In the genomic region with DNA sequence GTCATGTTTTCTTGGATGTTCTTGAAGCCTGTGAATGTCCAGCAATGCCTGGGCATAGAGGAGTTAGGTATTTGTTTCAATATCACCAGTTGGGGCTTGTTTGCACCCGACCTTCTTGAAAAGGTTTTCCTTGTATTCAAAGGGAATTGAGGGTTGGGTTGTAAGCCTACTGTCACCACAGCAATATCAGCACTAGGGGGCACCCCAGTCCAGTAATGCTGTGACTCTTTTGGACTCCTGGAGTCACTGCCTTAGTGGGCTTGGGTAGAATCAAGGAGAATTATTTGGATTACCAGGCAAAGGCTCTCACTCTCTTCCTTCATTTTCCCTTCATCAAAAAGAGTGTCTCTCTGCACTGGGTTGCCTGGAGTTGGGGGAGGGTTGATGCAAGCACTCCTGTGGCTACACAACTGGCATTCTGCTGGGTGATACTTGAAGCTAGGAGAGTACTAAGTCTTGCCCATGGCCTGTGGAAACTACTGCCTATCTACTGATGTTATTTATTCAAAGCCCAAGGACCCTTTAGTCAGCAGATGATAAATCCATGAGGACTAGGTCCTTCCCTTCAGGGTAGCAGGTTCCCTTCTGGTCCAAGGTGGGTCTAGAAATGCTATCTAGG, we compare ENCODE assay signal across 8 cellular contexts. TPM values are rescaled to one million over a fixed set of nuclear protein-coding genes. Genes with fewer than 3 reads are reported as not detected.
DNase-seq lines count a peak whose midpoint lies in the region; ATAC-seq and TF ChIP-seq lines count a peak whose summit lies in the region.

No MANE protein-coding gene starts in this region.

- no peak overlapping the region for H3K4me3 Mint-ChIP-seq in activated CD4-positive, alpha-beta T cell treated with anti-CD3 and anti-CD28 coated beads, Interleukin-2, amount 10 ng/mL, durations not matched to agents 7 days and 5 days

- DNase-seq in Daoy (ENCODE audit: low read depth) (peak; percentile 42), KG1 (lab: John Stamatoyannopoulos, UW) (peak; percentile 13), fibroblast of pulmonary artery (ENCODE audit: low read depth) (peak; percentile 60)
- DNase-seq in activated CD4-positive, alpha-beta T cell treated with anti-CD3 and anti-CD28 coated beads, Interleukin-2, amount 10 ng/mL, durations not matched to agents 7 days and 5 days = peak; percentile 38
- peak; percentile 32 for DNase-seq in stimulated activated CD4-positive, alpha-beta T cell treated with anti-CD3 and anti-CD28 coated beads, Interleukin-1b, Interleukin-23, amount 100 ng/mL, for 48 hours
- no peak for DNase-seq in effector CD8-positive, alpha-beta T cell (lab: John Stamatoyannopoulos, UW)

- ATAC-seq in HG03108 (IDR thresholded peaks at IDR 0.05; ENCODE audit: unreplicated experiment) = no peak
- ATAC-seq in GM19023 (IDR thresholded peaks at IDR 0.05; ENCODE audit: unreplicated experiment) = no peak

- no peak overlapping the region for H3K27ac Mint-ChIP-seq in activated CD4-positive, alpha-beta T cell treated with anti-CD3 and anti-CD28 coated beads, Interleukin-2, amount 10 ng/mL, durations not matched to agents 7 days and 5 days

- peak; percentile 66 for TF ChIP-seq CTCF in fibroblast of pulmonary artery (IDR thresholded peaks at IDR 0.05; ENCODE audit: low read length, missing control alignments)

- peaks cover 30% of the 10 kb centered on the region for H3K27me3 Mint-ChIP-seq in activated CD4-positive, alpha-beta T cell treated with anti-CD3 and anti-CD28 coated beads, Interleukin-2, amount 10 ng/mL, durations not matched to agents 7 days and 5 days

- CTCF ChIA-PET in activated CD4-positive, alpha-beta T cell treated with anti-CD3 and anti-CD28 coated beads, Interleukin-2, amount 10 ng/mL, durations not matched to agents 7 days and 5 days (lab: Charles Lee) = no interaction called here

- H3K36me3 Mint-ChIP-seq in activated CD4-positive, alpha-beta T cell treated with anti-CD3 and anti-CD28 coated beads, Interleukin-2, amount 10 ng/mL, durations not matched to agents 7 days and 5 days (ENCODE audit: low read depth) = no peaks in the 10 kb centered on the region

- H3K4me3 ChIP-seq in fibroblast of pulmonary artery (replicated peaks; ENCODE audit: low read depth, low read length) = no peak overlapping the region

- H3K4me1 Mint-ChIP-seq in activated CD4-positive, alpha-beta T cell treated with anti-CD3 and anti-CD28 coated beads, Interleukin-2, amount 10 ng/mL, durations not matched to agents 7 days and 5 days = no peaks in the 10 kb centered on the region

- POLR2A ChIA-PET in activated CD4-positive, alpha-beta T cell treated with anti-CD3 and anti-CD28 coated beads, Interleukin-2, amount 10 ng/mL, durations not matched to agents 7 days and 5 days (lab: Charles Lee) = no interaction called here

- H3K9me3 Mint-ChIP-seq in activated CD4-positive, alpha-beta T cell treated with anti-CD3 and anti-CD28 coated beads, Interleukin-2, amount 10 ng/mL, durations not matched to agents 7 days and 5 days = no peaks in the 10 kb centered on the region

RNA-seq across cellular contexts. Expression of a gene that starts 34.5 kb away (rescaled TPM):
- not detected in 2 replicates for total RNA-seq in Daoy (2014; rRNA removed; shearing (Covaris generic))
- total RNA-seq in activated CD4-positive, alpha-beta T cell treated with anti-CD3 and anti-CD28 coated beads, Interleukin-2, amount 10 ng/mL, durations not matched to agents 7 days and 5 days = not detected

RNA-seq across cellular contexts. Expression of a gene that starts 44.8 kb away (rescaled TPM):
- not detected in 2 replicates for total RNA-seq in Daoy (2014; rRNA removed; shearing (Covaris generic))
- total RNA-seq in activated CD4-positive, alpha-beta T cell treated with anti-CD3 and anti-CD28 coated beads, Interleukin-2, amount 10 ng/mL, durations not matched to agents 7 days and 5 days = not detected

RNA-seq across cellular contexts. Expression of a gene that starts 47.7 kb away (rescaled TPM):
- total RNA-seq in Daoy (2014; rRNA removed; shearing (Covaris generic)) = not detected in 2 replicates
- total RNA-seq in activated CD4-positive, alpha-beta T cell treated with anti-CD3 and anti-CD28 coated beads, Interleukin-2, amount 10 ng/mL, durations not matched to agents 7 days and 5 days = not detected
